ENCODE assay signal across 17 cellular contexts in genomic region chr14:76273346-76273745, GRCh38.
A peak's percentile ranks its signal among the peaks of the same experiment; 100 is the strongest.
DNase-seq lines count a peak whose midpoint lies in the region; ATAC-seq, FAIRE-seq and TF ChIP-seq lines count a peak whose summit lies in the region.
"Had no signal": no experiment of that assay in that cellular context is flagged by ENCODE, and none has a peak within 500 bp of the region (broad histone marks: within the 10 kb centered on the region; RNA-seq: fewer than 3 reads in every experiment).

No MANE protein-coding gene starts in this region.

- H3K79me1 ChIP-seq in mesenchymal stem cell (replicated peaks; ENCODE audit: low read length, poor library complexity, severe bottlenecking) = no peaks in the 10 kb centered on the region

- H3K27ac Mint-ChIP-seq in activated CD8-positive, alpha-beta memory T cell treated with anti-CD3 and anti-CD28 coated beads, Interleukin-2, amount 10 ng/mL, durations not matched to agents 7 days and 5 days = no peak overlapping the region
- H3K27ac Mint-ChIP-seq: CD8-positive, alpha-beta memory T cell had no signal

- no peak overlapping the region for H3K4me3 ChIP-seq in mesenchymal stem cell (ENCODE audit: insufficient read depth in 1 of 2, low read depth in 1 of 2, low read length in 2 of 2)
- H3K4me3 ChIP-seq: BLaER1, GM23248 had no signal

- H4K91ac ChIP-seq in mesenchymal stem cell (ENCODE audit: low read length) = no peak overlapping the region

- no peak overlapping the region for H2BK12ac ChIP-seq in mesenchymal stem cell (ENCODE audit: low read length in 2 of 2)

- H3K4me2 ChIP-seq in mesenchymal stem cell (ENCODE audit: low read length, poor library complexity, severe bottlenecking) = no peak overlapping the region
- H3K4me2 ChIP-seq: BLaER1 had no signal

- peak; percentile 59 for FAIRE-seq in HTR-8/SVneo (lab: Jason Lieb, UNC)

- H3K27me3 Mint-ChIP-seq in activated CD8-positive, alpha-beta memory T cell treated with anti-CD3 and anti-CD28 coated beads, Interleukin-2, amount 10 ng/mL, durations not matched to agents 7 days and 5 days = peaks cover 4% of the 10 kb centered on the region

- H3K4ac ChIP-seq in mesenchymal stem cell (ENCODE audit: low read depth in 1 of 2, low read length in 2 of 2) = no peak overlapping the region

- H3K9ac ChIP-seq in mesenchymal stem cell (ENCODE audit: low read length) = no peak overlapping the region
- H3K9ac ChIP-seq: BLaER1, GM23248 had no signal

- no peak overlapping the region for H2AK5ac ChIP-seq in mesenchymal stem cell (ENCODE audit: low read length, severe bottlenecking)

- peaks cover 15 to 44% of the 10 kb centered on the region in 2 experiments for H3K27me3 ChIP-seq in mesenchymal stem cell (ENCODE audit: control insufficient read depth in 1 of 2, insufficient read depth in 1 of 2, low read length in 2 of 2)
- H3K27me3 ChIP-seq: BLaER1 had no signal

- no peaks in the 10 kb centered on the region for H3K4me1 ChIP-seq in mesenchymal stem cell (ENCODE audit: control insufficient read depth, insufficient read depth, low read depth, low read length)
- H3K4me1 ChIP-seq: Caco-2 had no signal

- DNase-seq in activated CD8-positive, alpha-beta memory T cell treated with anti-CD3 and anti-CD28 coated beads, Interleukin-2, amount 10 ng/mL, durations not matched to agents 7 days and 5 days = peak; percentile 12
- DNase-seq in activated CD8-positive, alpha-beta memory T cell treated with anti-CD3 and anti-CD28 coated beads, Interleukin-2, amount 50 U/mL, for 4 hours = no peak
- DNase-seq in HTR-8/SVneo (ENCODE audit: insufficient read length, low spot score) (no peak), mesenchymal stem cell (no peak), NCI-H1417 treated with DMSO at 0.1 percent for 48 hours (lab: John Stamatoyannopoulos, UW) (no peak), hepatic stellate cell (ENCODE audit: low spot score) (no peak), GM10266 (ENCODE audit: extremely low spot score) (no peak)
- DNase-seq: AML-193; Caco-2; CD8-positive, alpha-beta memory T cell; DND-41; GDM1; GM23248; H7; KBM-7 had no signal

- no peak for ATAC-seq in activated CD8-positive, alpha-beta memory T cell treated with anti-CD3 and anti-CD28 coated beads, Interleukin-2, amount 10 ng/mL, durations not matched to agents 7 days and 5 days

- CTCF ChIA-PET in activated CD8-positive, alpha-beta memory T cell treated with anti-CD3 and anti-CD28 coated beads, Interleukin-2, amount 10 ng/mL, durations not matched to agents 7 days and 5 days (lab: Charles Lee) = no interaction called here

- no peak for TF ChIP-seq CTCF in GM10266 (IDR thresholded peaks at IDR 0.05; ENCODE audit: control insufficient read depth, insufficient read depth, low read depth, missing control alignments)

- H3K18ac ChIP-seq in mesenchymal stem cell (ENCODE audit: low read depth in 1 of 2, low read length in 2 of 2) = no peak overlapping the region

- H3K36me3 ChIP-seq in mesenchymal stem cell (ENCODE audit: control insufficient read depth in 1 of 2, insufficient read depth in 2 of 2, low read depth in 1 of 2, low read length in 2 of 2) = no peaks in the 10 kb centered on the region
- H3K36me3 ChIP-seq: BLaER1 had no signal

- WGBS in mesenchymal stem cell = 86% methylated on average over 2 of the region's 2 CpGs

- H4K8ac ChIP-seq in mesenchymal stem cell (ENCODE audit: low read length) = peak overlapping the region; percentile 10

- no peak overlapping the region for H2BK15ac ChIP-seq in mesenchymal stem cell (ENCODE audit: low read depth, poor library complexity, severe bottlenecking)

- no peak overlapping the region for H2BK5ac ChIP-seq in mesenchymal stem cell (ENCODE audit: low read depth, low read length, poor library complexity, severe bottlenecking)

- no peak overlapping the region for H2AFZ ChIP-seq in mesenchymal stem cell (ENCODE audit: low read depth, low read length)
- H2AFZ ChIP-seq: GM23248 had no signal

- no peak overlapping the region for H2BK120ac ChIP-seq in mesenchymal stem cell (ENCODE audit: low read depth, low read length)

- H3K23ac ChIP-seq in mesenchymal stem cell (ENCODE audit: low read length in 2 of 2) = no peak overlapping the region

- no peaks in the 10 kb centered on the region for H3K9me3 ChIP-seq in mesenchymal stem cell (ENCODE audit: control insufficient read depth, low read length)
- H3K9me3 ChIP-seq: BLaER1, Caco-2 had no signal

- no peaks in the 10 kb centered on the region for H3K9me3 Mint-ChIP-seq in activated CD8-positive, alpha-beta memory T cell treated with anti-CD3 and anti-CD28 coated beads, Interleukin-2, amount 10 ng/mL, durations not matched to agents 7 days and 5 days (ENCODE audit: low read depth)
- H3K9me3 Mint-ChIP-seq: CD8-positive, alpha-beta memory T cell had no signal

- H3K27ac ChIP-seq in mesenchymal stem cell (ENCODE audit: low read length, poor library complexity, severe bottlenecking) = no peak overlapping the region
- H3K27ac ChIP-seq: 22Rv1, BLaER1, GM23248 had no signal

- no peaks in the 10 kb centered on the region for H3K4me1 Mint-ChIP-seq in activated CD8-positive, alpha-beta memory T cell treated with anti-CD3 and anti-CD28 coated beads, Interleukin-2, amount 10 ng/mL, durations not matched to agents 7 days and 5 days
- H3K4me1 Mint-ChIP-seq: CD8-positive, alpha-beta memory T cell had no signal

- no peak overlapping the region for H3K4me3 Mint-ChIP-seq in activated CD8-positive, alpha-beta memory T cell treated with anti-CD3 and anti-CD28 coated beads, Interleukin-2, amount 10 ng/mL, durations not matched to agents 7 days and 5 days
- H3K4me3 Mint-ChIP-seq: CD8-positive, alpha-beta memory T cell had no signal

- H3K14ac ChIP-seq in mesenchymal stem cell (ENCODE audit: low read length in 2 of 2) = no peak overlapping the region

- no peaks in the 10 kb centered on the region for H3K36me3 Mint-ChIP-seq in activated CD8-positive, alpha-beta memory T cell treated with anti-CD3 and anti-CD28 coated beads, Interleukin-2, amount 10 ng/mL, durations not matched to agents 7 days and 5 days
- H3K36me3 Mint-ChIP-seq: CD8-positive, alpha-beta memory T cell had no signal
